In genomic region chr20:1807394-1807793, GRCh38 we compare ENCODE assay signal across 15 cellular contexts.
"Had no signal": no experiment of that assay in that cellular context is flagged by ENCODE, and none has a peak within 500 bp of the region (broad histone marks: within the 10 kb centered on the region; RNA-seq: fewer than 3 reads in every experiment).

No MANE protein-coding gene starts in this region.

- H3K27me3 ChIP-seq: ovary, uterus had no signal

- H3K36me3 ChIP-seq: ovary, uterus had no signal

- H3K36me3 Mint-ChIP-seq: activated naive CD8-positive, alpha-beta T cell treated with anti-CD3 and anti-CD28 coated beads for 36 hours had no signal

- H3K27ac ChIP-seq: ovary, uterus had no signal

- H3K4me3 Mint-ChIP-seq: activated CD4-positive, alpha-beta T cell treated with anti-CD3 and anti-CD28 coated beads, Interleukin-2, amount 10 ng/mL, durations not matched to agents 24 days and 14 days; activated CD8-positive, alpha-beta T cell treated with anti-CD3 and anti-CD28 coated beads, Interleukin-2, amount 10 ng/mL, durations not matched to agents 7 days and 5 days; activated naive CD8-positive, alpha-beta T cell treated with anti-CD3 and anti-CD28 coated beads for 36 hours; neural crest cell had no signal

- H3K9me3 Mint-ChIP-seq: activated CD4-positive, alpha-beta T cell treated with anti-CD3 and anti-CD28 coated beads, Interleukin-2, amount 10 ng/mL, durations not matched to agents 24 days and 14 days; activated naive CD8-positive, alpha-beta T cell treated with anti-CD3 and anti-CD28 coated beads for 36 hours; neural crest cell had no signal

- H3K9me3 ChIP-seq: ovary, uterus had no signal

- ATAC-seq: activated CD8-positive, alpha-beta T cell treated with anti-CD3 and anti-CD28 coated beads, Interleukin-2, amount 10 ng/mL, durations not matched to agents 7 days and 5 days; esophagus mucosa had no signal

- H3K4me3 ChIP-seq: ovary, uterus had no signal

- H3K27ac Mint-ChIP-seq: activated CD4-positive, alpha-beta T cell treated with anti-CD3 and anti-CD28 coated beads, Interleukin-2, amount 10 ng/mL, durations not matched to agents 24 days and 14 days; activated CD8-positive, alpha-beta T cell treated with anti-CD3 and anti-CD28 coated beads, Interleukin-2, amount 10 ng/mL, durations not matched to agents 7 days and 5 days; activated naive CD8-positive, alpha-beta T cell treated with anti-CD3 and anti-CD28 coated beads for 36 hours had no signal

- DNase-seq: activated CD4-positive, alpha-beta T cell treated with anti-CD3 and anti-CD28 coated beads, Interleukin-2, amount 10 ng/mL, durations not matched to agents 24 days and 14 days; activated CD4-positive, CD25-positive, alpha-beta regulatory T cell; activated CD8-positive, alpha-beta memory T cell treated with anti-CD3 and anti-CD28 coated beads, Interleukin-2, amount 50 U/mL, for 4 hours; activated CD8-positive, alpha-beta T cell treated with anti-CD3 and anti-CD28 coated beads, Interleukin-2, amount 10 ng/mL, durations not matched to agents 7 days and 5 days; activated gamma-delta T cell; activated naive CD8-positive, alpha-beta T cell treated with anti-CD3 and anti-CD28 coated beads for 36 hours; activated T-cell treated with anti-CD3 and anti-CD28 coated beads, Interleukin-2, amount 50 U/mL, for 48 hours; amygdala; hippocampal formation; ovary; stimulated activated CD4-positive, alpha-beta T cell treated with anti-CD3 and anti-CD28 coated beads, Interleukin-12 subunit alpha, Interleukin-12 subunit beta, amount 100 ng/mL, for 4 hours; stimulated activated CD4-positive, alpha-beta T cell treated with anti-CD3 and anti-CD28 coated beads, Interleukin-2, amount 100 ng/mL, for 24 hours; uterus had no signal
